ENCODE assay signal across 30 cellular contexts in genomic region chr11:90594658-90595057, GRCh38.
DNase-seq lines count a peak whose midpoint lies in the region; ATAC-seq and TF ChIP-seq lines count a peak whose summit lies in the region.
"Had no signal": no experiment of that assay in that cellular context is flagged by ENCODE, and none has a peak within 500 bp of the region (broad histone marks: within the 10 kb centered on the region; RNA-seq: fewer than 3 reads in every experiment).

No MANE protein-coding gene starts in this region.

- intact Hi-C loops in PC-3 (cut with micrococcal nuclease) (no loop called here), thyroid gland (cut with DNase I) (no loop called here)

- H3K27me3 ChIP-seq in SK-N-SH (ENCODE audit: insufficient read depth) (no peaks in the 10 kb centered on the region), PC-3 (ENCODE audit: low read length) (no peaks in the 10 kb centered on the region), endodermal cell (ENCODE audit: control insufficient read depth, insufficient read depth, low read length, poor library complexity, severe bottlenecking) (no peaks in the 10 kb centered on the region), thyroid gland (no peaks in the 10 kb centered on the region)
- H3K27me3 ChIP-seq: BLaER1, dorsolateral prefrontal cortex, heart left ventricle, ovary, testis had no signal

- H3K9me3 Mint-ChIP-seq in endodermal cell, result peaks cover 10% of the 10 kb centered on the region

- H3K27me3 Mint-ChIP-seq in endodermal cell (ENCODE audit: insufficient read depth), result no peaks in the 10 kb centered on the region
- H3K27me3 Mint-ChIP-seq: activated CD4-positive, alpha-beta memory T cell treated with anti-CD3 and anti-CD28 coated beads for 36 hours; activated naive CD8-positive, alpha-beta T cell treated with anti-CD3 and anti-CD28 coated beads, Interleukin-2, amount 10 ng/mL, durations not matched to agents 7 days and 5 days had no signal

- no peak for ATAC-seq in SK-N-SH treated with all-trans-retinoic acid at 6 μM for 48 hours
- ATAC-seq in PC-3, result no peak
- no peak for ATAC-seq in HG03039 (IDR thresholded peaks at IDR 0.05; ENCODE audit: unreplicated experiment)
- ATAC-seq in left lobe of liver, result no peak
- ATAC-seq: activated CD4-positive, CD25-positive, alpha-beta regulatory T cell treated with anti-CD3 and anti-CD28 coated beads, Interleukin-2, amount 50 U/mL, for 24 hours; HCT116; heart left ventricle; mucosa of descending colon; sciatic nerve had no signal

- TF ChIP-seq EP300 in SK-N-SH (IDR thresholded peaks at IDR 0.05; ENCODE audit: borderline replicate concordance in 1 of 2, low read depth in 1 of 2, low read length in 1 of 2), result no peak

- H3K4me3 Mint-ChIP-seq in endodermal cell, result no peak overlapping the region
- H3K4me3 Mint-ChIP-seq: activated CD4-positive, alpha-beta memory T cell treated with anti-CD3 and anti-CD28 coated beads for 36 hours; activated naive CD8-positive, alpha-beta T cell treated with anti-CD3 and anti-CD28 coated beads, Interleukin-2, amount 10 ng/mL, durations not matched to agents 7 days and 5 days; nephron had no signal

- H3K4me1 Mint-ChIP-seq in endodermal cell, result no peaks in the 10 kb centered on the region
- H3K4me1 Mint-ChIP-seq: activated naive CD8-positive, alpha-beta T cell treated with anti-CD3 and anti-CD28 coated beads, Interleukin-2, amount 10 ng/mL, durations not matched to agents 7 days and 5 days; nephron had no signal

- H3K4me1 ChIP-seq in SK-N-SH (ENCODE audit: control insufficient read depth in 1 of 2, insufficient read depth in 2 of 2, low read depth in 1 of 2, low read length in 1 of 2) (peaks cover 0 to 2% of the 10 kb centered on the region in 2 experiments; a peak in 2 of 4 replicates), PC-3 (ENCODE audit: insufficient read depth, low read length) (no peaks in the 10 kb centered on the region), endodermal cell (ENCODE audit: control insufficient read depth, insufficient read depth, low read length) (no peaks in the 10 kb centered on the region), thyroid gland (no peaks in the 10 kb centered on the region)
- H3K4me1 ChIP-seq: BLaER1, testis had no signal

- no peak for TF ChIP-seq RAD21 in SK-N-SH (IDR thresholded peaks at IDR 0.05; ENCODE audit: low read length)

- H3K36me3 Mint-ChIP-seq in endodermal cell (ENCODE audit: low read depth), result no peaks in the 10 kb centered on the region
- H3K36me3 Mint-ChIP-seq: activated CD4-positive, alpha-beta memory T cell treated with anti-CD3 and anti-CD28 coated beads for 36 hours; activated naive CD8-positive, alpha-beta T cell treated with anti-CD3 and anti-CD28 coated beads, Interleukin-2, amount 10 ng/mL, durations not matched to agents 7 days and 5 days had no signal

- TF ChIP-seq CTCF in SK-N-SH (IDR thresholded peaks at IDR 0.05) (no peak), PC-3 (conservative IDR thresholded peaks at IDR 0.05; ENCODE audit: low read depth, low read length) (no peak), endodermal cell (conservative IDR thresholded peaks at IDR 0.05) (peak; percentile 16), thyroid gland (IDR thresholded peaks at IDR 0.05) (no peak)

- H3K36me3 ChIP-seq in SK-N-SH (replicated peaks in 1 of 2; ENCODE audit: control insufficient read depth in 1 of 2, insufficient read depth in 2 of 2, low read length in 1 of 2) (no peaks in the 10 kb centered on the region), PC-3 (ENCODE audit: low read depth, low read length) (no peaks in the 10 kb centered on the region), endodermal cell (ENCODE audit: control insufficient read depth, insufficient read depth, low read length) (no peaks in the 10 kb centered on the region), thyroid gland (no peaks in the 10 kb centered on the region)
- H3K36me3 ChIP-seq: BLaER1, heart left ventricle, left ventricle myocardium inferior, ovary had no signal

- H3K9me3 ChIP-seq in SK-N-SH (no peaks in the 10 kb centered on the region), PC-3 (ENCODE audit: low read length) (no peaks in the 10 kb centered on the region), endodermal cell (ENCODE audit: control insufficient read depth, low read length) (no peaks in the 10 kb centered on the region), thyroid gland (no peaks in the 10 kb centered on the region)
- H3K9me3 ChIP-seq: BLaER1, ovary, testis had no signal

- no TSS peak for BruUV-seq in PC-3 (replicated peaks; lab: Mats Ljungman, UMichigan)

- no peak overlapping the region for H3K27ac ChIP-seq in SK-N-SH (ENCODE audit: low read depth in 2 of 2, low read length in 1 of 2)
- H3K27ac ChIP-seq in PC-3 (ENCODE audit: low read length), result no peak overlapping the region
- no peak overlapping the region for H3K27ac ChIP-seq in endodermal cell (ENCODE audit: low read depth, low read length)
- no peak overlapping the region for H3K27ac ChIP-seq in thyroid gland
- H3K27ac ChIP-seq: BLaER1, dorsolateral prefrontal cortex, heart left ventricle, left ventricle myocardium inferior, ovary, RWPE1, testis had no signal

- peak; percentile 5 for DNase-seq in SK-N-SH
- peak; percentile 29 for DNase-seq in PC-3
- DNase-seq in endodermal cell, result peak; percentile 42
- DNase-seq in thyroid gland, result peak; percentile 3
- no peak for DNase-seq in AG08395 (ENCODE audit: low spot score)
- no peak for DNase-seq in left lobe of liver (ENCODE audit: low spot score)
- DNase-seq: activated CD4-positive, alpha-beta memory T cell treated with anti-CD3 and anti-CD28 coated beads for 36 hours; activated effector memory CD4-positive, alpha-beta T cell treated with Interleukin-2 at 50 U/mL for 16 hours; activated naive CD8-positive, alpha-beta T cell treated with anti-CD3 and anti-CD28 coated beads, Interleukin-2, amount 10 ng/mL, durations not matched to agents 7 days and 5 days; central memory CD4-positive, alpha-beta T cell; COR-L47; dorsolateral prefrontal cortex; heart left ventricle; left ventricle myocardium inferior; mucosa of descending colon; NCI-H1092 treated with DMSO at 0.1 percent for 48 hours; NCI-H2029; NCI-H226; ovary; stimulated activated naive CD4-positive, alpha-beta T cell treated with Interleukin-2 at 50 U/mL for 16 hours; T-helper 9 cell; testis had no signal

- H4K20me1 ChIP-seq in SK-N-SH (ENCODE audit: insufficient read depth) (no peaks in the 10 kb centered on the region), PC-3 (ENCODE audit: low read length) (no peaks in the 10 kb centered on the region)
- H4K20me1 ChIP-seq: BLaER1 had no signal

- H3K9me2 ChIP-seq in SK-N-SH, result no peaks in the 10 kb centered on the region
- no peaks in the 10 kb centered on the region for H3K9me2 ChIP-seq in PC-3 (replicated peaks; ENCODE audit: low read length)

- H3K9ac ChIP-seq in SK-N-SH, result no peak overlapping the region
- no peak overlapping the region for H3K9ac ChIP-seq in PC-3 (ENCODE audit: low read length)
- H3K9ac ChIP-seq in endodermal cell (ENCODE audit: extremely low read depth, low read length, poor library complexity, severe bottlenecking), result no peak overlapping the region
- H3K9ac ChIP-seq: BLaER1 had no signal

- no peaks in the 10 kb centered on the region; the same call in 1 of the 2 replicates for H3K79me2 ChIP-seq in SK-N-SH (ENCODE audit: insufficient read depth)
- H3K79me2 ChIP-seq in PC-3 (ENCODE audit: low read length), result no peaks in the 10 kb centered on the region

- no peak overlapping the region for H3K27ac Mint-ChIP-seq in endodermal cell
- H3K27ac Mint-ChIP-seq: activated CD4-positive, alpha-beta memory T cell treated with anti-CD3 and anti-CD28 coated beads for 36 hours; activated naive CD8-positive, alpha-beta T cell treated with anti-CD3 and anti-CD28 coated beads, Interleukin-2, amount 10 ng/mL, durations not matched to agents 7 days and 5 days had no signal

- H3F3A ChIP-seq in SK-N-SH (replicated peaks; ENCODE audit: insufficient read depth) (no peaks in the 10 kb centered on the region), PC-3 (ENCODE audit: low read length, unreplicated experiment) (no peaks in the 10 kb centered on the region)

- H2AFZ ChIP-seq in SK-N-SH (ENCODE audit: low read depth) (no peak overlapping the region), PC-3 (ENCODE audit: low read length) (no peak overlapping the region)

- no peak for TF ChIP-seq POLR2A in thyroid gland (IDR thresholded peaks at IDR 0.05)

- H3K4me3 ChIP-seq in SK-N-SH (ENCODE audit: low read depth in 2 of 2, low read length in 1 of 2) (no peak overlapping the region), PC-3 (ENCODE audit: low read length) (no peak overlapping the region), endodermal cell (ENCODE audit: low read length) (no peak overlapping the region), thyroid gland (replicated peaks in 1 of 3) (no peak overlapping the region)
- H3K4me3 ChIP-seq: BLaER1, dorsolateral prefrontal cortex, heart left ventricle, left ventricle myocardium inferior, mucosa of descending colon, ovary, testis had no signal

- POLR2A ChIA-PET in SK-N-SH (lab: Yijun Ruan, JAX) (no interaction called here), PC-3 (lab: Charles Lee; ENCODE audit: unreplicated experiment) (no interaction called here)

- H3K4me2 ChIP-seq in SK-N-SH (no peak overlapping the region), PC-3 (ENCODE audit: low read length) (no peak overlapping the region)
- H3K4me2 ChIP-seq: BLaER1 had no signal

- CTCF ChIA-PET in SK-N-SH (lab: Yijun Ruan, JAX), result interaction anchor here (1.1 kb wide), 1 partner anchor 45 kb away, joined by 5 read pairs; no protein-coding TSS in a partner anchor
- CTCF ChIA-PET in PC-3 (lab: Charles Lee), result no interaction called here

- 18% methylated on average over 1 of the region's 1 CpG for WGBS in SK-N-SH (ENCODE audit: low lambda C conversion rate)
- WGBS in endodermal cell (ENCODE audit: insufficient coverage in 1 of 2, insufficient read length in 1 of 2), 2 experiments, result 100% methylated on average over 1 of the region's 1 CpG; no CpG with 5 or more reads in 1 of the 2 experiments
- 27 to 48% methylated on average over 1 of the region's 1 CpG for WGBS in thyroid gland, 2 donors

TF ChIP-seq in SK-N-SH, 30 proteins besides CTCF, POLR2A, EP300 and RAD21 (continues in another document):
- no peak for TF ChIP-seq SMC3 (IDR thresholded peaks at IDR 0.05; ENCODE audit: low read depth, low read length)
- TF ChIP-seq FOSL2 (IDR thresholded peaks at IDR 0.05; ENCODE audit: borderline replicate concordance, low read depth), result no peak
- TF ChIP-seq YY1 (IDR thresholded peaks at IDR 0.05; ENCODE audit: low read depth), result no peak
- no peak for TF ChIP-seq RCOR1 (IDR thresholded peaks at IDR 0.05; ENCODE audit: low read length)

TF ChIP-seq in SK-N-SH treated with all-trans-retinoic acid at 6 μM for 48 hours, 23 proteins besides CTCF, POLR2A, EP300 and RAD21 (continues in another document):
- TF ChIP-seq CREB5 (CRISPR knock-in tag; IDR thresholded peaks at IDR 0.05; ENCODE audit: low read depth), result no peak

Comparison
In these comparisons a context has a peak if more than half of its experiments do, and no peak if none do; other contexts are left out.
1. DNase-seq: peak in SK-N-SH (single experiment), PC-3 (single experiment), endodermal cell (single experiment) and thyroid gland (2 of 2); none in AG08395 (single experiment) and left lobe of liver (single experiment).